ENCODE assay signal across 11 cellular contexts in the genomic region with DNA sequence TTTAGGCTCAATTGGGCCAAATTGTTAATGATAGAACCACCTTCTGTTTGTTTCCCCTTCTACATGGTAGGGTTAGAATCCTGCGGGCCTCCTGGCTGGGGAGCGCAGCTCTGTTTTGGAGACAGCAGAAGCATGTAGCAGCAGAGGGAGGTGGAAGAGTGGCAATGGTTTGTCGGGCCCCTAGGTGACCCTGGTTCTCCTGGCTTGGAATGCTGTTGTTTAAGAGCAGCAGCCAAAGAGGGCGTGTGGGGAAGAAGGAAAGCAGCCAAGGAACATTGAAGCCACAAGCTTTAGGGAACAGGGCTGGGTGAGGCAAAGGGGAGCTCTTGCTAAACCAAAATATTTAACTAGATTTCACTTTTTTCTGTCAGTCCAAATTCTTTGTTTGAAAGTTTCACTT.
A peak's percentile ranks its signal among the peaks of the same experiment; 100 is the strongest.
DNase-seq lines count a peak whose midpoint lies in the region; ATAC-seq, FAIRE-seq and TF ChIP-seq lines count a peak whose summit lies in the region.
"Had no signal": no experiment of that assay in that cellular context is flagged by ENCODE, and none has a peak within 500 bp of the region (broad histone marks: within the 10 kb centered on the region; RNA-seq: fewer than 3 reads in every experiment).

No MANE protein-coding gene starts in this region.

- no peak for TF ChIP-seq CTCF in HEK293 (tag by site-specific recombination; IDR thresholded peaks at IDR 0.05)

- H3K27me3 Mint-ChIP-seq in natural killer cell treated with Interleukin-12 subunit alpha and Interleukin-12 subunit beta and Interleukin-15 and Interleukin-18, amount 100 ng/mL, for 72 hours, result peaks cover 5 to 10% of the 10 kb centered on the region in 2 donors

- DNase-seq in left colon (no peak), stromal cell of bone marrow (ENCODE audit: low read depth) (peak; percentile 28), NCI-H2171 (lab: John Stamatoyannopoulos, UW) (no peak), SW480 (ENCODE audit: low spot score) (no peak)
- DNase-seq in natural killer cell treated with Interleukin-12 subunit alpha and Interleukin-12 subunit beta and Interleukin-15 and Interleukin-18, amount 100 ng/mL, for 72 hours (ENCODE audit: low spot score), result no peak
- DNase-seq: CD8-positive, alpha-beta memory T cell had no signal

- no peaks in the 10 kb centered on the region for H3K4me1 Mint-ChIP-seq in natural killer cell treated with Interleukin-12 subunit alpha and Interleukin-12 subunit beta and Interleukin-15 and Interleukin-18, amount 100 ng/mL, for 72 hours (ENCODE audit: low read depth in 2 of 2)
- H3K4me1 Mint-ChIP-seq: CD8-positive, alpha-beta memory T cell had no signal

- H3K9me3 Mint-ChIP-seq in natural killer cell treated with Interleukin-12 subunit alpha and Interleukin-12 subunit beta and Interleukin-15 and Interleukin-18, amount 100 ng/mL, for 72 hours, result no peaks in the 10 kb centered on the region
- H3K9me3 Mint-ChIP-seq: CD8-positive, alpha-beta memory T cell had no signal

- H3K4me3 Mint-ChIP-seq in natural killer cell treated with Interleukin-12 subunit alpha and Interleukin-12 subunit beta and Interleukin-15 and Interleukin-18, amount 100 ng/mL, for 72 hours, result no peak overlapping the region
- H3K4me3 Mint-ChIP-seq: CD8-positive, alpha-beta memory T cell had no signal

- peak; percentile 95 for FAIRE-seq in endometrium (lab: Jason Lieb, UNC)
- FAIRE-seq: colon had no signal

- peaks cover 17% of the 10 kb centered on the region for H3K4me1 ChIP-seq in HEK293 (ENCODE audit: control insufficient read depth, insufficient read depth, low read length)

- no peak overlapping the region for H3K27ac Mint-ChIP-seq in natural killer cell treated with Interleukin-12 subunit alpha and Interleukin-12 subunit beta and Interleukin-15 and Interleukin-18, amount 100 ng/mL, for 72 hours

- H3K4me3 ChIP-seq in HEK293 (ENCODE audit: low read depth, low read length), result no peak overlapping the region
- H3K4me3 ChIP-seq: PC-9 had no signal

- no peaks in the 10 kb centered on the region for H3K36me3 Mint-ChIP-seq in natural killer cell treated with Interleukin-12 subunit alpha and Interleukin-12 subunit beta and Interleukin-15 and Interleukin-18, amount 100 ng/mL, for 72 hours
- H3K36me3 Mint-ChIP-seq: CD8-positive, alpha-beta memory T cell had no signal

- ATAC-seq in left colon, result peak; percentile 18
- ATAC-seq in GM18870 (IDR thresholded peaks at IDR 0.05; ENCODE audit: unreplicated experiment), result no peak
- no peak for ATAC-seq in natural killer cell treated with Interleukin-12 subunit alpha and Interleukin-12 subunit beta and Interleukin-15 and Interleukin-18, amount 100 ng/mL, for 72 hours

- POLR2A ChIA-PET in HEK293 (lab: Yijun Ruan, JAX), result no interaction called here

- H3K27ac ChIP-seq in HEK293 (ENCODE audit: extremely low read depth, low read depth, low read length), result no peak overlapping the region
- H3K27ac ChIP-seq: PC-9 had no signal

- H3K36me3 ChIP-seq in HEK293 (ENCODE audit: control insufficient read depth in 2 of 2, insufficient read depth in 1 of 2, low read length in 2 of 2), result no peaks in the 10 kb centered on the region

- H3K9me3 ChIP-seq in HEK293 (ENCODE audit: control insufficient read depth, insufficient read depth, low read depth, low read length), result no peaks in the 10 kb centered on the region

- CTCF ChIA-PET in HEK293 (lab: Yijun Ruan, JAX), result interaction anchor here (0.7 to 3.3 kb wide), 7 partner anchors 20 to 1000 kb away, joined by 3 to 19 read pairs (median 5); no protein-coding TSS in a partner anchor

- intact Hi-C loops in left colon (cut with DNase I, micrococcal nuclease), result no loop called here

TF ChIP-seq in HEK293, 187 proteins besides CTCF, POLR2A, EP300 and RAD21:
- TF ChIP-seq RBAK (tag by site-specific recombination; IDR thresholded peaks at IDR 0.05) (no peak), ZNF341 (tag by site-specific recombination; IDR thresholded peaks at IDR 0.05; ENCODE audit: low read depth) (peak; percentile 76), BCL11B (tag by site-specific recombination; IDR thresholded peaks at IDR 0.05; ENCODE audit: low read depth) (no peak)
